In the genomic region with DNA sequence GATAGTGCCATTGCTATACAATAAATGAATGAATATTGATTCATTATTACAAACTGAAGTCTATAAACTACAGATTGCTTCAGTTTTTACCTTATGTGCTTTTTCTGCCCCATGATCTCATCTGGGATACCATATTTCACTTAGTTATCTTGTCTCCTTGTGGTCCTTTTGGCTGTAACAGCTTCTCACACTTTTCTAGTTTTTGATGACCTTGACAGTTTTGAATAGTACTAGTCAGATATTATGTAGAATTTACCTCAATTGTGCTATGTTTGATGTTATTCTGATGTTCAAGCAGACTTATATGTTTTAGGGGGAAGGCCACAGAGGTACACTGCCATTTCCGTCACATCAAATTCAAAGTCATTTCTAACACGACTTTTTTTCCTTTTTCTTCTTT, we compare ENCODE assay signal across 27 cellular contexts.
"Had no signal": no experiment of that assay in that cellular context is flagged by ENCODE, and none has a peak within 500 bp of the region (broad histone marks: within the 10 kb centered on the region; RNA-seq: fewer than 3 reads in every experiment).

No MANE protein-coding gene starts in this region.

- DNase-seq: colonic mucosa; cortex of kidney; dermis blood vessel endothelial cell; dorsolateral prefrontal cortex; effector CD4-positive, alpha-beta T cell; effector CD8-positive, alpha-beta T cell; effector memory CD4-positive, alpha-beta T cell; effector memory CD8-positive, alpha-beta T cell; endodermal cell; erythroblast; esophagus squamous epithelium; foreskin fibroblast; foreskin keratinocyte; foreskin melanocyte; gastrocnemius medialis; glutamatergic neuron; head of caudate nucleus; heart left ventricle had no signal

- ATAC-seq: effector memory CD8-positive, alpha-beta T cell; esophagus mucosa; foreskin keratinocyte; gastrocnemius medialis; gastroesophageal sphincter; heart left ventricle had no signal

- H3K36me3 ChIP-seq: colonic mucosa, esophagus muscularis mucosa, esophagus squamous epithelium, gastrocnemius medialis, gastroesophageal sphincter, heart left ventricle had no signal

- H3K4me3 ChIP-seq: colonic mucosa, coronary artery, dorsolateral prefrontal cortex, esophagus muscularis mucosa, esophagus squamous epithelium, gastrocnemius medialis, gastroesophageal sphincter, heart left ventricle had no signal

- H3K9me3 ChIP-seq: colonic mucosa, esophagus muscularis mucosa, esophagus squamous epithelium, gastrocnemius medialis, gastroesophageal sphincter had no signal

- H3K27ac ChIP-seq: colonic mucosa, coronary artery, dorsolateral prefrontal cortex, epithelial cell of prostate, esophagus muscularis mucosa, esophagus squamous epithelium, foreskin keratinocyte, gastrocnemius medialis, gastroesophageal sphincter, heart left ventricle had no signal

- H3K4me1 ChIP-seq: colonic mucosa, esophagus muscularis mucosa, esophagus squamous epithelium, foreskin keratinocyte, gastrocnemius medialis, gastroesophageal sphincter, heart left ventricle had no signal

- H3K27me3 ChIP-seq: colonic mucosa, dorsolateral prefrontal cortex, esophagus muscularis mucosa, esophagus squamous epithelium, foreskin keratinocyte, gastrocnemius medialis, gastroesophageal sphincter, heart left ventricle had no signal

- FAIRE-seq: colon, endometrium, endothelial cell of umbilical vein, frontal cortex had no signal
